In genomic region chr17:33225994-33226393, GRCh38 we compare ENCODE assay signal across 23 cellular contexts.
A peak's percentile ranks its signal among the peaks of the same experiment; 100 is the strongest.
DNase-seq lines count a peak whose midpoint lies in the region; ATAC-seq, FAIRE-seq and TF ChIP-seq lines count a peak whose summit lies in the region.
"Had no signal": no experiment of that assay in that cellular context is flagged by ENCODE, and none has a peak within 500 bp of the region (broad histone marks: within the 10 kb centered on the region; RNA-seq: fewer than 3 reads in every experiment).

No MANE protein-coding gene starts in this region.

- H3K9me3 Mint-ChIP-seq in CD4-positive, alpha-beta memory T cell, result no peaks in the 10 kb centered on the region
- H3K9me3 Mint-ChIP-seq: CD4-positive, alpha-beta T cell; CD8-positive, alpha-beta memory T cell had no signal

- H3K9me2 ChIP-seq in SK-N-SH, result no peaks in the 10 kb centered on the region

- H3K4me3 ChIP-seq in SK-N-SH (ENCODE audit: low read depth in 2 of 2, low read length in 1 of 2) (no peak overlapping the region), GM12878 (no peak overlapping the region), keratinocyte (ENCODE audit: control insufficient read depth in 2 of 3, extremely low read depth in 1 of 3, insufficient read depth in 2 of 3, low read depth in 1 of 3, low read length in 3 of 3) (no peak overlapping the region), breast epithelium (no peak overlapping the region)
- no peak overlapping the region for H3K4me3 ChIP-seq in CD4-positive, alpha-beta memory T cell (ENCODE audit: low read length in 2 of 2)
- H3K4me3 ChIP-seq: BLaER1 treated with 17β-estradiol and CSF1 and Interleukin-3, amounts not matched to agents 10 nM and 100 nM had no signal

- H3K9ac ChIP-seq in SK-N-SH (no peak overlapping the region), GM12878 (ENCODE audit: control insufficient read depth, insufficient read depth, low read length) (no peak overlapping the region), keratinocyte (ENCODE audit: control insufficient read depth, extremely low read depth, insufficient read depth, low read length) (no peak overlapping the region)
- H3K9ac ChIP-seq: BLaER1 treated with 17β-estradiol and CSF1 and Interleukin-3, amounts not matched to agents 10 nM and 100 nM had no signal

- TF ChIP-seq RAD21 in SK-N-SH (IDR thresholded peaks at IDR 0.05; ENCODE audit: low read length) (no peak), GM12878 (IDR thresholded peaks at IDR 0.05; ENCODE audit: insufficient read depth, low read depth, low read length) (no peak)

- ATAC-seq in GM12878 (no peak), GM18511 (IDR thresholded peaks at IDR 0.05; ENCODE audit: unreplicated experiment) (no peak)

- H3K27ac Mint-ChIP-seq in CD4-positive, alpha-beta memory T cell, result no peak overlapping the region
- H3K27ac Mint-ChIP-seq: B cell; CD4-positive, alpha-beta T cell; CD8-positive, alpha-beta memory T cell had no signal

- FAIRE-seq in GM12878 (lab: Jason Lieb, UNC) (no peak), keratinocyte (lab: Jason Lieb, UNC) (peak; percentile 13)
- FAIRE-seq: A204.1, GM12891 had no signal

- no peaks in the 10 kb centered on the region for H3K9me3 ChIP-seq in SK-N-SH
- H3K9me3 ChIP-seq in GM12878 (replicated peaks; ENCODE audit: control insufficient read depth, insufficient read depth, low read length), result no peaks in the 10 kb centered on the region
- no peaks in the 10 kb centered on the region for H3K9me3 ChIP-seq in keratinocyte (ENCODE audit: control insufficient read depth, low read depth, low read length)
- H3K9me3 ChIP-seq in breast epithelium, result no peaks in the 10 kb centered on the region
- H3K9me3 ChIP-seq in CD4-positive, alpha-beta memory T cell (ENCODE audit: control insufficient read depth in 1 of 2, low read length in 2 of 2), result no peaks in the 10 kb centered on the region
- H3K9me3 ChIP-seq: BLaER1 treated with 17β-estradiol and CSF1 and Interleukin-3, amounts not matched to agents 10 nM and 100 nM had no signal

- no peaks in the 10 kb centered on the region for H3K9me1 ChIP-seq in keratinocyte (ENCODE audit: control insufficient read depth, extremely low read depth, insufficient read depth, low read length)

- in situ Hi-C loops in GM12878 (cut with MboI), result no loop called here

- H3K4me1 ChIP-seq in SK-N-SH (ENCODE audit: control insufficient read depth in 1 of 2, insufficient read depth in 2 of 2, low read depth in 1 of 2, low read length in 1 of 2) (no peaks in the 10 kb centered on the region; a peak in 1 of 4 replicates), GM12878 (ENCODE audit: control insufficient read depth, insufficient read depth, low read length) (no peaks in the 10 kb centered on the region), keratinocyte (ENCODE audit: control insufficient read depth, extremely low read depth, insufficient read depth, low read length) (no peaks in the 10 kb centered on the region), breast epithelium (no peaks in the 10 kb centered on the region)
- no peaks in the 10 kb centered on the region for H3K4me1 ChIP-seq in CD4-positive, alpha-beta memory T cell (ENCODE audit: insufficient read depth, low read length)

- CTCF ChIA-PET in SK-N-SH (lab: Yijun Ruan, JAX), result no interaction called here
- CTCF ChIA-PET in GM12878 (lab: Yijun Ruan, JAX), result no interaction called here
- CTCF ChIA-PET in CD4-positive, alpha-beta memory T cell (lab: Charles Lee; ENCODE audit: partially characterized antibody), result no interaction called here

- H3K4me2 ChIP-seq in SK-N-SH (no peak overlapping the region), GM12878 (ENCODE audit: control insufficient read depth, insufficient read depth) (no peak overlapping the region), keratinocyte (ENCODE audit: control insufficient read depth, extremely low read depth, insufficient read depth, low read depth, low read length) (no peak overlapping the region)
- H3K4me2 ChIP-seq: BLaER1 treated with 17β-estradiol and CSF1 and Interleukin-3, amounts not matched to agents 10 nM and 100 nM had no signal

- no peak overlapping the region for H2AFZ ChIP-seq in SK-N-SH (ENCODE audit: low read depth)
- no peak overlapping the region for H2AFZ ChIP-seq in GM12878 (ENCODE audit: control insufficient read depth, low read depth, low read length)
- no peak overlapping the region for H2AFZ ChIP-seq in keratinocyte (ENCODE audit: control insufficient read depth, low read length)

- H3K27ac ChIP-seq in SK-N-SH (ENCODE audit: low read depth in 2 of 2, low read length in 1 of 2) (no peak overlapping the region), GM12878 (ENCODE audit: control insufficient read depth, insufficient read depth) (no peak overlapping the region), keratinocyte (ENCODE audit: control insufficient read depth, insufficient read depth, low read length) (no peak overlapping the region), breast epithelium (no peak overlapping the region)
- H3K27ac ChIP-seq in CD4-positive, alpha-beta memory T cell (ENCODE audit: low read depth, low read length), result no peak overlapping the region
- H3K27ac ChIP-seq: BLaER1 treated with 17β-estradiol and CSF1 and Interleukin-3, amounts not matched to agents 10 nM and 100 nM; C4-2B had no signal

- no TSS peak for BruUV-seq in GM12878 (replicated peaks; lab: Mats Ljungman, UMichigan)

- TF ChIP-seq POLR2A in GM12878 (IDR thresholded peaks at IDR 0.05; ENCODE audit: low read depth, low read length), result no peak
- no peak for TF ChIP-seq POLR2A in breast epithelium (IDR thresholded peaks at IDR 0.05)

- SMC1A ChIA-PET in GM12878 (lab: Charles Lee; ENCODE audit: uncharacterized antibody, unreplicated experiment), result no interaction called here

- POLR2A ChIA-PET in SK-N-SH (lab: Yijun Ruan, JAX), result no interaction called here
- POLR2A ChIA-PET in GM12878 (lab: Charles Lee), result interaction anchor here (0.8 kb wide), 1 partner anchor 8 kb away, joined by 3 read pairs; no protein-coding TSS in a partner anchor
- POLR2A ChIA-PET in CD4-positive, alpha-beta memory T cell (lab: Charles Lee; ENCODE audit: partially characterized antibody), result no interaction called here

- no peaks in the 10 kb centered on the region for H3K4me1 Mint-ChIP-seq in CD4-positive, alpha-beta memory T cell
- H3K4me1 Mint-ChIP-seq: B cell; CD8-positive, alpha-beta memory T cell had no signal

- H3K79me2 ChIP-seq in SK-N-SH (ENCODE audit: insufficient read depth) (no peaks in the 10 kb centered on the region), GM12878 (ENCODE audit: control insufficient read depth, insufficient read depth, low read length) (no peaks in the 10 kb centered on the region), keratinocyte (ENCODE audit: control insufficient read depth, insufficient read depth, low read length) (no peaks in the 10 kb centered on the region)

- H3K27me3 ChIP-seq in SK-N-SH (ENCODE audit: insufficient read depth), result no peaks in the 10 kb centered on the region
- H3K27me3 ChIP-seq in GM12878 (replicated peaks in 1 of 2; ENCODE audit: control insufficient read depth in 2 of 2, insufficient read depth in 2 of 2, low read length in 1 of 2), result no peaks in the 10 kb centered on the region
- peaks cover 8% of the 10 kb centered on the region for H3K27me3 ChIP-seq in keratinocyte (ENCODE audit: control insufficient read depth, extremely low read depth, insufficient read depth, low read length)
- H3K27me3 ChIP-seq in breast epithelium, result no peaks in the 10 kb centered on the region
- no peaks in the 10 kb centered on the region for H3K27me3 ChIP-seq in CD4-positive, alpha-beta memory T cell (ENCODE audit: insufficient read depth, low read length)
- H3K27me3 ChIP-seq: BLaER1 treated with 17β-estradiol and CSF1 and Interleukin-3, amounts not matched to agents 10 nM and 100 nM had no signal

- dilution Hi-C loops in keratinocyte (cut with MboI; ENCODE audit: extremely low pct_ligation_motif_present, low sequenced_read_pairs), result no loop called here

- no peak for DNase-seq in SK-N-SH
- DNase-seq in GM12878 (ENCODE audit: low read depth, low spot score), result no peak
- DNase-seq in keratinocyte (ENCODE audit: low read depth, low spot score), result no peak
- no peak for DNase-seq in breast epithelium (ENCODE audit: low spot score in 2 of 2)
- no peak for DNase-seq in CD4-positive, alpha-beta memory T cell
- DNase-seq: 8988T; AML-193; CD4-positive, alpha-beta T cell; CD8-positive, alpha-beta memory T cell; COR-L47; DMS 273 treated with DMSO at 0.1 percent for 48 hours; DMS153; DMS53; DMS79; DND-41; EL; GDM1 had no signal

- H3F3A ChIP-seq in SK-N-SH (replicated peaks; ENCODE audit: insufficient read depth), result no peaks in the 10 kb centered on the region

- TF ChIP-seq EP300 in SK-N-SH (IDR thresholded peaks at IDR 0.05; ENCODE audit: borderline replicate concordance in 1 of 2, low read depth in 1 of 2, low read length in 1 of 2), result no peak
- TF ChIP-seq EP300 in GM12878 (IDR thresholded peaks at IDR 0.05; ENCODE audit: borderline replicate concordance in 1 of 2, control insufficient read depth in 1 of 2, low read depth in 2 of 2, low read length in 2 of 2), result no peak

- H3K27me3 Mint-ChIP-seq in CD4-positive, alpha-beta memory T cell, result peaks cover 5 to 7% of the 10 kb centered on the region in 2 donors
- H3K27me3 Mint-ChIP-seq: CD4-positive, alpha-beta T cell had no signal

- intact Hi-C loops in GM12878 (cut with micrococcal nuclease; ENCODE audit: unreplicated experiment) (no loop called here), breast epithelium (cut with DNase I; ENCODE audit: low total_unique reads) (no loop called here)
- intact Hi-C loops in CD4-positive, alpha-beta memory T cell (cut with micrococcal nuclease), result no loop called here

- H3K36me3 ChIP-seq in SK-N-SH (replicated peaks in 1 of 2; ENCODE audit: control insufficient read depth in 1 of 2, insufficient read depth in 2 of 2, low read length in 1 of 2) (no peaks in the 10 kb centered on the region), GM12878 (ENCODE audit: control insufficient read depth in 2 of 2, insufficient read depth in 2 of 2, low read length in 1 of 2) (no peaks in the 10 kb centered on the region), keratinocyte (ENCODE audit: control insufficient read depth in 2 of 2, extremely low read depth in 1 of 2, insufficient read depth in 2 of 2, low read length in 2 of 2) (no peaks in the 10 kb centered on the region), breast epithelium (no peaks in the 10 kb centered on the region)
- H3K36me3 ChIP-seq in CD4-positive, alpha-beta memory T cell (ENCODE audit: insufficient read depth, low read length), result no peaks in the 10 kb centered on the region
- H3K36me3 ChIP-seq: BLaER1 treated with 17β-estradiol and CSF1 and Interleukin-3, amounts not matched to agents 10 nM and 100 nM had no signal

- RAD21 ChIA-PET in GM12878 (lab: Charles Lee; ENCODE audit: unreplicated experiment), result no interaction called here

- TF ChIP-seq CTCF in SK-N-SH (IDR thresholded peaks at IDR 0.05) (no peak), GM12878 (IDR thresholded peaks at IDR 0.05 in 2 of 3, conservative IDR thresholded peaks at IDR 0.05 in 1 of 3; ENCODE audit: control insufficient read depth in 2 of 3, extremely low read depth in 1 of 3, insufficient read depth in 1 of 3, low read depth in 3 of 3, low read length in 3 of 3) (no peak), keratinocyte (optimal IDR thresholded peaks at IDR 0.05 in 1 of 3, IDR thresholded peaks at IDR 0.05 in 1 of 3, conservative IDR thresholded peaks at IDR 0.05 in 1 of 3; ENCODE audit: extremely low read depth in 1 of 3, insufficient read depth in 2 of 3, low read length in 3 of 3) (no peak), breast epithelium (IDR thresholded peaks at IDR 0.05) (no peak)

- no peaks in the 10 kb centered on the region for H4K20me1 ChIP-seq in SK-N-SH (ENCODE audit: insufficient read depth)
- no peaks in the 10 kb centered on the region for H4K20me1 ChIP-seq in GM12878 (ENCODE audit: control insufficient read depth, insufficient read depth)
- no peaks in the 10 kb centered on the region for H4K20me1 ChIP-seq in keratinocyte (ENCODE audit: control insufficient read depth, extremely low read depth, insufficient read depth, low read length)
- H4K20me1 ChIP-seq: BLaER1 treated with 17β-estradiol and CSF1 and Interleukin-3, amounts not matched to agents 10 nM and 100 nM had no signal

- no peaks in the 10 kb centered on the region for H3K36me3 Mint-ChIP-seq in CD4-positive, alpha-beta memory T cell
- H3K36me3 Mint-ChIP-seq: CD8-positive, alpha-beta memory T cell had no signal

- no peak overlapping the region for H3K4me3 Mint-ChIP-seq in CD4-positive, alpha-beta memory T cell
- H3K4me3 Mint-ChIP-seq: B cell; CD4-positive, alpha-beta T cell; CD8-positive, alpha-beta memory T cell had no signal

Comparison
In these comparisons a context has a peak if more than half of its experiments do, and no peak if none do; other contexts are left out.
1. Of the 26 proteins assayed by ChIP-seq in both GM12878 and SK-N-SH: peak only in GM12878: none; only in SK-N-SH: none; in both: RFX5; in neither: 25.